In genomic region chr7:148783801-148784527, GRCh38 we compare ENCODE assay signal across 19 cellular contexts.
"Had no signal": no experiment of that assay in that cellular context is flagged by ENCODE, and none has a peak within 500 bp of the region (broad histone marks: within the 10 kb centered on the region; RNA-seq: fewer than 3 reads in every experiment).

No MANE protein-coding gene starts in this region.

- H3K9me3 ChIP-seq: left ventricle myocardium inferior, tibial artery, vagina had no signal

- DNase-seq: activated CD4-positive, alpha-beta T cell treated with anti-CD3 and anti-CD28 coated beads, Interleukin-2, amount 50 U/mL, for 4 hours; activated T-cell treated with anti-CD3 and anti-CD28 coated beads for 4 hours; amniotic stem cell; effector memory CD4-positive, alpha-beta T cell; hypothalamus; left ventricle myocardium inferior; natural killer cell; retina; SW 1271; tibial artery had no signal

- H3K9me3 Mint-ChIP-seq: activated naive CD4-positive, alpha-beta T cell treated with anti-CD3 and anti-CD28 coated beads, Interleukin-2, amount 50 U/mL, for 72 hours; activated T-helper 2 cell treated with anti-CD3 and anti-CD28 coated beads, Interferon-gamma antibody, Interleukin-2, Interleukin-4, amounts not matched to agents 10 μg/mL and 5 μg/mL and 100 μg/mL, durations not matched to agents 14 hours and 24 hours and 36 hours; central memory CD8-positive, alpha-beta T cell; dendritic cell treated with granulocyte-macrophage colony-stimulating factor and Interleukin-4, amounts not matched to agents 40 ng/mL and 50 ng/mL, for 4 days; memory B cell; natural killer cell; stimulated activated memory B cell treated with anti-CD40 and anti-IgM and Interleukin-4, amounts not matched to agents 10 μg/mL and 1 μg/mL and 100 μg/mL, for 72 hours; T-helper 2 cell treated with Interferon-gamma antibody and Interleukin-4, amounts not matched to agents 5 μg/mL and 100 μg/mL, for 36 hours had no signal

- H3K4me3 Mint-ChIP-seq: central memory CD8-positive, alpha-beta T cell; dendritic cell treated with granulocyte-macrophage colony-stimulating factor and Interleukin-4, amounts not matched to agents 40 ng/mL and 50 ng/mL, for 4 days; memory B cell; natural killer cell; stimulated activated memory B cell treated with anti-CD40 and anti-IgM and Interleukin-4, amounts not matched to agents 10 μg/mL and 1 μg/mL and 100 μg/mL, for 72 hours; T-helper 2 cell treated with Interferon-gamma antibody and Interleukin-4, amounts not matched to agents 5 μg/mL and 100 μg/mL, for 36 hours had no signal

- H3K27ac ChIP-seq: left ventricle myocardium inferior, tibial artery, vagina had no signal

- H3K4me1 Mint-ChIP-seq: memory B cell; stimulated activated memory B cell treated with anti-CD40 and anti-IgM and Interleukin-4, amounts not matched to agents 10 μg/mL and 1 μg/mL and 100 μg/mL, for 72 hours had no signal

- H3K27ac Mint-ChIP-seq: activated naive CD4-positive, alpha-beta T cell treated with anti-CD3 and anti-CD28 coated beads, Interleukin-2, amount 50 U/mL, for 72 hours; activated T-helper 2 cell treated with anti-CD3 and anti-CD28 coated beads, Interferon-gamma antibody, Interleukin-2, Interleukin-4, amounts not matched to agents 10 μg/mL and 5 μg/mL and 100 μg/mL, durations not matched to agents 14 hours and 24 hours and 36 hours; dendritic cell treated with granulocyte-macrophage colony-stimulating factor and Interleukin-4, amounts not matched to agents 40 ng/mL and 50 ng/mL, for 4 days; memory B cell; stimulated activated memory B cell treated with anti-CD40 and anti-IgM and Interleukin-4, amounts not matched to agents 10 μg/mL and 1 μg/mL and 100 μg/mL, for 72 hours; T-helper 2 cell treated with Interferon-gamma antibody and Interleukin-4, amounts not matched to agents 5 μg/mL and 100 μg/mL, for 36 hours had no signal

- ATAC-seq: activated CD4-positive, CD25-positive, alpha-beta regulatory T cell treated with anti-CD3 and anti-CD28 coated beads, Interleukin-2, amount 50 U/mL, for 24 hours; activated naive CD4-positive, alpha-beta T cell treated with anti-CD3 and anti-CD28 coated beads, Interleukin-2, amount 50 U/mL, for 72 hours; natural killer cell; stimulated activated memory B cell treated with anti-CD40 and anti-IgM and Interleukin-4, amounts not matched to agents 10 μg/mL and 1 μg/mL and 100 μg/mL, for 72 hours had no signal

- H3K27me3 ChIP-seq: tibial artery, vagina had no signal

- H3K4me3 ChIP-seq: left ventricle myocardium inferior, tibial artery, vagina had no signal

- H3K27me3 Mint-ChIP-seq: central memory CD8-positive, alpha-beta T cell; dendritic cell treated with granulocyte-macrophage colony-stimulating factor and Interleukin-4, amounts not matched to agents 40 ng/mL and 50 ng/mL, for 4 days; memory B cell; stimulated activated memory B cell treated with anti-CD40 and anti-IgM and Interleukin-4, amounts not matched to agents 10 μg/mL and 1 μg/mL and 100 μg/mL, for 72 hours had no signal

- H3K4me1 ChIP-seq: left ventricle myocardium inferior, tibial artery, vagina had no signal
